1 cellular context compared by ENCODE assay signal in the genomic region with DNA sequence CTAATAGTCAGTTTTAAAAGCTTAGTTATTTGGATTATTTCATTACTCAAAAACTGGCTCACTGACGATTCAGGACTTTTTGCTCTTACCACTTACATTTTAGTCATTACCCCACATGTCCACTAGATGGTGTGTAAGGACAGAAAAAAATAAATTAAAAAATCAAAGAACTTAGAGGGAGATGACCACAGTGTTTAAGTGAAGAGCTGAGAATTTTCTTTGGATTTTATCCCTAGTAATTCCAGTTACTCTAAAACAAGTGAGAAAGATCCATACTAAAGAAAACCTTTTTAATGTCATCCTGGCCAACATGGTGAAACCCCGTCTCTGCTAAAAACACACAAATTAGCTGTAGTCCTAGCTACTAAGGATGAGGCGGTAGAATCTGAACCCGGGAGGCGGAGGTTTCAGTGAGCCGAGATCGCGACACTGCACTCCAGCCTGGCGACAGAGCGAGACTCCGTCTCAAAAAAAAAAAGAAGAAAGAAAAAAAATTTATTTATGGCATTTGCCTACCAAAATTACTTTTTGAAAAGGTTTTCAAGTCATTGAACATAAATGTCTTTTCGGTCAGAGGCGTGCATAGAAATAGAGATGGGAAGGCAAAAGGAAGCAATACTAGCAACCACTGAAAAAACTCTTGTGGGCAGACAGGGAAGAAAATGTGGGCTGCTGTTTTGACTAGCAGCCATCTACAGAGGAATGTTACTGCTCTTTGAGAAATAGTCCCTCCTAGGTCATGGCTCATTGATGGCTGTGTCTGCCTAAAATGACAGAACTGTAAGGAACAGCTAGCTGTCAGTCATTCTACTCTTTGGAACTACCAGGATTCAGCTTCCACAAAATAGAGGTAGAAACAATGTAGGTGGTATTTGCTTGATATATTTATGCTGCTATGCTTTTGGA.
TF ChIP-seq lines count a peak whose summit lies in the region.

No MANE protein-coding gene starts in this region.

TF ChIP-seq in SK-N-SH treated with all-trans-retinoic acid at 6 μM for 48 hours, 23 proteins besides CTCF, POLR2A, EP300 and RAD21 (continued from another document):
- TF ChIP-seq CREB5 (CRISPR knock-in tag; IDR thresholded peaks at IDR 0.05; ENCODE audit: low read depth): no peak
- no peak for TF ChIP-seq ZC3H10 (CRISPR knock-in tag; IDR thresholded peaks at IDR 0.05)
- no peak for TF ChIP-seq SNAI2 (CRISPR knock-in tag; IDR thresholded peaks at IDR 0.05)
- TF ChIP-seq, protein P1, sequence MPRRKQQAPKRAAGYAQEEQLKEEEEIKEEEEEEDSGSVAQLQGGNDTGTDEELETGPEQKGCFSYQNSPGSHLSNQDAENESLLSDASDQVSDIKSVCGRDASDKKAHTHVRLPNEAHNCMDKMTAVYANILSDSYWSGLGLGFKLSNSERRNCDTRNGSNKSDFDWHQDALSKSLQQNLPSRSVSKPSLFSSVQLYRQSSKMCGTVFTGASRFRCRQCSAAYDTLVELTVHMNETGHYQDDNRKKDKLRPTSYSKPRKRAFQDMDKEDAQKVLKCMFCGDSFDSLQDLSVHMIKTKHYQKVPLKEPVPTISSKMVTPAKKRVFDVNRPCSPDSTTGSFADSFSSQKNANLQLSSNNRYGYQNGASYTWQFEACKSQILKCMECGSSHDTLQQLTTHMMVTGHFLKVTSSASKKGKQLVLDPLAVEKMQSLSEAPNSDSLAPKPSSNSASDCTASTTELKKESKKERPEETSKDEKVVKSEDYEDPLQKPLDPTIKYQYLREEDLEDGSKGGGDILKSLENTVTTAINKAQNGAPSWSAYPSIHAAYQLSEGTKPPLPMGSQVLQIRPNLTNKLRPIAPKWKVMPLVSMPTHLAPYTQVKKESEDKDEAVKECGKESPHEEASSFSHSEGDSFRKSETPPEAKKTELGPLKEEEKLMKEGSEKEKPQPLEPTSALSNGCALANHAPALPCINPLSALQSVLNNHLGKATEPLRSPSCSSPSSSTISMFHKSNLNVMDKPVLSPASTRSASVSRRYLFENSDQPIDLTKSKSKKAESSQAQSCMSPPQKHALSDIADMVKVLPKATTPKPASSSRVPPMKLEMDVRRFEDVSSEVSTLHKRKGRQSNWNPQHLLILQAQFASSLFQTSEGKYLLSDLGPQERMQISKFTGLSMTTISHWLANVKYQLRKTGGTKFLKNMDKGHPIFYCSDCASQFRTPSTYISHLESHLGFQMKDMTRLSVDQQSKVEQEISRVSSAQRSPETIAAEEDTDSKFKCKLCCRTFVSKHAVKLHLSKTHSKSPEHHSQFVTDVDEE (CRISPR knock-in tag; IDR thresholded peaks at IDR 0.05): no peak
- no peak for TF ChIP-seq CSDC2 (CRISPR knock-in tag; IDR thresholded peaks at IDR 0.05)
